33 cellular contexts compared by ENCODE assay signal in the genomic region with DNA sequence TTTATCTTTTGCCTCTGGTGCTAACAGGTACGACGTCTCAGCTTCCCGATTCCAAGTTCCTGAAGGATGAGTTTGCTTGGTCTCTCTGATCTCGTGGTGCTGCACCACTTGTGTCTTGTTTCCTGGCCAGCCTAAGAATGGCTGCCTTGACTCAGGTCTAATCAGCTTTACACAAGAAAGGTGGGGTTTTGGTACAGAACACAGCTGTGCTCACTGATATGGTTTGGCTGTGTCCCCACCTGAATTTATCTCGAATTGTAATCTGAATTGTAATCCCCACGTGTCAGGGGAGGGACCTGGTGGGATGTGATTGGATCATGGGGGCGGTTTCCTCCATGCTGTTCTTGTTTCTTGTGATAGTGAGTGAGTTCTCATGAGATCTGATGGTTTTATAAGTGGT.
"Had no signal": no experiment of that assay in that cellular context is flagged by ENCODE, and none has a peak within 500 bp of the region (broad histone marks: within the 10 kb centered on the region; RNA-seq: fewer than 3 reads in every experiment).

No MANE protein-coding gene starts in this region.

- H3K36me3 ChIP-seq: neutrophil, ovary, spleen, suprapubic skin, tibial artery, transverse colon, upper lobe of left lung, vagina had no signal

- H3K27ac Mint-ChIP-seq: naive thymus-derived CD8-positive, alpha-beta T cell; natural killer cell treated with Interleukin-12 subunit alpha and Interleukin-12 subunit beta and Interleukin-15 and Interleukin-18, amount 100 ng/mL, for 72 hours; progenitor cell of endocrine pancreas; stimulated activated memory B cell treated with anti-CD40 and anti-IgM and Interleukin-4, amounts not matched to agents 10 μg/mL and 1 μg/mL and 100 μg/mL, for 72 hours; stimulated activated naive CD8-positive, alpha-beta T cell treated with anti-CD3 and anti-CD28 coated beads, Interleukin-15, amount 100 ng/mL, for 72 hours had no signal

- DNase-seq: naive thymus-derived CD8-positive, alpha-beta T cell; nephron progenitor cell; nucleus accumbens; ovary; posterior cingulate gyrus; psoas muscle; right cardiac atrium; spleen; stimulated activated CD4-positive, alpha-beta T cell treated with anti-CD3 and anti-CD28 coated beads, Interleukin-12 subunit alpha, Interleukin-12 subunit beta, amount 100 ng/mL, for 4 hours; stimulated activated CD4-positive, alpha-beta T cell treated with anti-CD3 and anti-CD28 coated beads, Interleukin-1b, Interleukin-23, amount 100 ng/mL, for 48 hours; stimulated activated CD4-positive, alpha-beta T cell treated with anti-CD3 and anti-CD28 coated beads, Interleukin-4, amount 100 ng/mL, for 1 hour; stimulated activated CD4-positive, alpha-beta T cell treated with anti-CD3 and anti-CD28 coated beads, Interleukin-4, amount 100 ng/mL, for 4 hours; stimulated activated CD8-positive, alpha-beta memory T cell treated with anti-CD3 and anti-CD28 coated beads, Interleukin-4, amount 100 ng/mL, for 48 hours; stimulated activated naive CD4-positive, alpha-beta T cell; stimulated activated naive CD8-positive, alpha-beta T cell treated with anti-CD3 and anti-CD28 coated beads, Interleukin-15, amount 100 ng/mL, for 72 hours; stimulated activated naive CD8-positive, alpha-beta T cell treated with anti-CD3 and anti-CD28 coated beads, Interleukin-15, Interleukin-2, amounts not matched to agents 100 U/mL and 50 U/mL, for 24 hours; substantia nigra; testis; tibial artery; transverse colon; upper lobe of left lung had no signal

- H3K4me3 ChIP-seq: ovary, psoas muscle, skin epidermis, smooth muscle cell, spleen, suprapubic skin, testis, tibial artery, transverse colon, upper lobe of left lung, vagina had no signal

- H3K4me2 ChIP-seq: smooth muscle cell had no signal

- FAIRE-seq: urothelium cell line had no signal

- H3K4me1 ChIP-seq: psoas muscle, spleen, suprapubic skin, testis, tibial artery, transverse colon, upper lobe of left lung, vagina had no signal

- H3K9me3 Mint-ChIP-seq: nephron progenitor cell; stimulated activated memory B cell treated with anti-CD40 and anti-IgM and Interleukin-4, amounts not matched to agents 10 μg/mL and 1 μg/mL and 100 μg/mL, for 72 hours; stimulated activated naive CD8-positive, alpha-beta T cell treated with anti-CD3 and anti-CD28 coated beads, Interleukin-15, amount 100 ng/mL, for 72 hours had no signal

- H3K79me2 ChIP-seq: parathyroid adenoma had no signal

- H3K36me3 Mint-ChIP-seq: naive thymus-derived CD8-positive, alpha-beta T cell; natural killer cell treated with Interleukin-12 subunit alpha and Interleukin-12 subunit beta and Interleukin-15 and Interleukin-18, amount 100 ng/mL, for 72 hours; stimulated activated memory B cell treated with anti-CD40 and anti-IgM and Interleukin-4, amounts not matched to agents 10 μg/mL and 1 μg/mL and 100 μg/mL, for 72 hours had no signal

- H3K4me3 Mint-ChIP-seq: naive thymus-derived CD8-positive, alpha-beta T cell; natural killer cell treated with Interleukin-12 subunit alpha and Interleukin-12 subunit beta and Interleukin-15 and Interleukin-18, amount 100 ng/mL, for 72 hours; nephron progenitor cell; neural crest cell; stimulated activated memory B cell treated with anti-CD40 and anti-IgM and Interleukin-4, amounts not matched to agents 10 μg/mL and 1 μg/mL and 100 μg/mL, for 72 hours; stimulated activated naive CD8-positive, alpha-beta T cell treated with anti-CD3 and anti-CD28 coated beads, Interleukin-15, amount 100 ng/mL, for 72 hours had no signal

- H3K9ac ChIP-seq: parathyroid adenoma had no signal

- H3K27ac ChIP-seq: neutrophil, ovary, psoas muscle, skin epidermis, spleen, suprapubic skin, testis, tibial artery, transverse colon, upper lobe of left lung, vagina had no signal

- H3K4me1 Mint-ChIP-seq: stimulated activated memory B cell treated with anti-CD40 and anti-IgM and Interleukin-4, amounts not matched to agents 10 μg/mL and 1 μg/mL and 100 μg/mL, for 72 hours; stimulated activated naive CD8-positive, alpha-beta T cell treated with anti-CD3 and anti-CD28 coated beads, Interleukin-15, amount 100 ng/mL, for 72 hours had no signal

- H3K27me3 ChIP-seq: ovary, spleen, testis, tibial artery, transverse colon, upper lobe of left lung, vagina had no signal

- ATAC-seq: naive thymus-derived CD8-positive, alpha-beta T cell; natural killer cell treated with Interleukin-12 subunit alpha and Interleukin-12 subunit beta and Interleukin-15 and Interleukin-18, amount 100 ng/mL, for 72 hours; psoas muscle; right cardiac atrium; sciatic nerve; stimulated activated memory B cell treated with anti-CD40 and anti-IgM and Interleukin-4, amounts not matched to agents 10 μg/mL and 1 μg/mL and 100 μg/mL, for 72 hours; stimulated activated naive CD8-positive, alpha-beta T cell treated with anti-CD3 and anti-CD28 coated beads, Interleukin-15, amount 100 ng/mL, for 72 hours; stimulated activated naive CD8-positive, alpha-beta T cell treated with anti-CD3 and anti-CD28 coated beads, Interleukin-15, Interleukin-2, amounts not matched to agents 100 U/mL and 50 U/mL, for 24 hours had no signal

- H3K9me3 ChIP-seq: neutrophil, ovary, psoas muscle, spleen, suprapubic skin, testis, tibial artery, transverse colon, upper lobe of left lung, vagina had no signal

- H2AFZ ChIP-seq: parathyroid adenoma had no signal
